In genomic region chr16:22126037-22126558, GRCh38 we compare ENCODE assay signal across 38 cellular contexts. TPM values are rescaled to one million over a fixed set of nuclear protein-coding genes. Genes with fewer than 3 reads are reported as not detected.
"Had no signal": no experiment of that assay in that cellular context is flagged by ENCODE, and none has a peak within 500 bp of the region (broad histone marks: within the 10 kb centered on the region; RNA-seq: fewer than 3 reads in every experiment).

No MANE protein-coding gene starts in this region.

- H3K9me3 Mint-ChIP-seq: activated naive CD4-positive, alpha-beta T cell treated with anti-CD3 and anti-CD28 coated beads, Interleukin-2, amount 10 ng/mL, durations not matched to agents 7 days and 5 days; activated naive CD8-positive, alpha-beta T cell treated with anti-CD3 and anti-CD28 coated beads, Interleukin-2, amount 10 ng/mL, durations not matched to agents 7 days and 5 days; activated T-cell treated with anti-CD3 and anti-CD28 coated beads, Interleukin-2, amount 50 U/mL, for 24 hours had no signal

- H3K4me1 Mint-ChIP-seq: activated CD4-positive, alpha-beta T cell treated with anti-CD3 and anti-CD28 coated beads, Interleukin-2, amount 10 ng/mL, durations not matched to agents 24 days and 14 days; activated naive CD4-positive, alpha-beta T cell treated with anti-CD3 and anti-CD28 coated beads, Interleukin-2, amount 10 ng/mL, durations not matched to agents 7 days and 5 days; activated naive CD8-positive, alpha-beta T cell treated with anti-CD3 and anti-CD28 coated beads, Interleukin-2, amount 10 ng/mL, durations not matched to agents 7 days and 5 days; brain; endodermal cell; mesothelial cell of epicardium; nephron progenitor cell had no signal

- H3K36me3 Mint-ChIP-seq: activated CD4-positive, alpha-beta memory T cell treated with anti-CD3 and anti-CD28 coated beads for 36 hours; activated naive CD4-positive, alpha-beta T cell treated with anti-CD3 and anti-CD28 coated beads, Interleukin-2, amount 10 ng/mL, durations not matched to agents 7 days and 5 days; activated naive CD8-positive, alpha-beta T cell treated with anti-CD3 and anti-CD28 coated beads, Interleukin-2, amount 10 ng/mL, durations not matched to agents 7 days and 5 days; brain; mesothelial cell of epicardium; stimulated activated memory B cell treated with anti-CD40 and anti-IgM and Interleukin-4, amounts not matched to agents 10 μg/mL and 1 μg/mL and 100 μg/mL, for 72 hours had no signal

- H3K27ac ChIP-seq: ascending aorta, gastrocnemius medialis, hepatocyte, neutrophil, ovary, sigmoid colon, stomach, suprapubic skin, tibial nerve, VCaP had no signal

- H3K4me1 ChIP-seq: ascending aorta, gastrocnemius medialis, sigmoid colon, stomach, suprapubic skin, tibial nerve had no signal

- H3K9me3 ChIP-seq: gastrocnemius medialis, neutrophil, sigmoid colon, suprapubic skin, tibial nerve had no signal

- H3K27me3 Mint-ChIP-seq: activated CD4-positive, alpha-beta memory T cell treated with anti-CD3 and anti-CD28 coated beads for 36 hours; activated naive CD8-positive, alpha-beta T cell treated with anti-CD3 and anti-CD28 coated beads, Interleukin-2, amount 10 ng/mL, durations not matched to agents 7 days and 5 days; activated T-cell treated with anti-CD3 and anti-CD28 coated beads, Interleukin-2, amount 50 U/mL, for 24 hours had no signal

- H3K4me2 ChIP-seq: hepatocyte had no signal

- H3K4me3 Mint-ChIP-seq: activated CD4-positive, alpha-beta memory T cell treated with anti-CD3 and anti-CD28 coated beads for 36 hours; activated CD4-positive, alpha-beta T cell treated with anti-CD3 and anti-CD28 coated beads, Interleukin-2, amount 10 ng/mL, durations not matched to agents 24 days and 14 days; activated naive CD4-positive, alpha-beta T cell treated with anti-CD3 and anti-CD28 coated beads, Interleukin-2, amount 10 ng/mL, durations not matched to agents 7 days and 5 days; activated naive CD8-positive, alpha-beta T cell treated with anti-CD3 and anti-CD28 coated beads, Interleukin-2, amount 10 ng/mL, durations not matched to agents 7 days and 5 days; activated T-cell treated with anti-CD3 and anti-CD28 coated beads, Interleukin-2, amount 50 U/mL, for 24 hours; brain; endodermal cell; mesothelial cell of epicardium; naive B cell; nephron progenitor cell; stimulated activated memory B cell treated with anti-CD40 and anti-IgM and Interleukin-4, amounts not matched to agents 10 μg/mL and 1 μg/mL and 100 μg/mL, for 72 hours had no signal

- H2AFZ ChIP-seq: hepatocyte had no signal

- H3K4me3 ChIP-seq: gastrocnemius medialis, hepatocyte, ovary, sigmoid colon, stomach, suprapubic skin, tibial nerve had no signal

- DNase-seq: activated CD4-positive, alpha-beta memory T cell treated with anti-CD3 and anti-CD28 coated beads for 36 hours; activated CD4-positive, alpha-beta T cell treated with anti-CD3 and anti-CD28 coated beads, Interleukin-2, amount 10 ng/mL, durations not matched to agents 24 days and 14 days; activated CD8-positive, alpha-beta memory T cell treated with anti-CD3 and anti-CD28 coated beads, Interleukin-2, amount 50 U/mL, for 48 hours; activated gamma-delta T cell; activated naive CD4-positive, alpha-beta T cell treated with anti-CD3 and anti-CD28 coated beads, Interleukin-2, amount 10 ng/mL, durations not matched to agents 7 days and 5 days; activated naive CD8-positive, alpha-beta T cell treated with anti-CD3 and anti-CD28 coated beads, Interleukin-2, amount 10 ng/mL, durations not matched to agents 7 days and 5 days; activated T-cell treated with anti-CD3 and anti-CD28 coated beads, Interleukin-2, amount 50 U/mL, for 24 hours; endodermal cell; gastrocnemius medialis; glutamatergic neuron; left cardiac atrium; left ventricle myocardium superior; mammary epithelial cell; naive B cell; nephron progenitor cell; ovary; retina; sigmoid colon; small intestine; stimulated activated CD4-positive, alpha-beta T cell treated with anti-CD3 and anti-CD28 coated beads, Interleukin-1b, Interleukin-23, amount 100 ng/mL, for 48 hours; stimulated activated CD4-positive, alpha-beta T cell treated with anti-CD3 and anti-CD28 coated beads, Interleukin-4, amount 100 ng/mL, for 4 hours; stimulated activated CD8-positive, alpha-beta memory T cell treated with anti-CD3 and anti-CD28 coated beads, Interleukin-4, amount 100 ng/mL, for 48 hours; stomach had no signal

- H3K27ac Mint-ChIP-seq: activated CD4-positive, alpha-beta memory T cell treated with anti-CD3 and anti-CD28 coated beads for 36 hours; activated CD4-positive, alpha-beta T cell treated with anti-CD3 and anti-CD28 coated beads, Interleukin-2, amount 10 ng/mL, durations not matched to agents 24 days and 14 days; activated naive CD4-positive, alpha-beta T cell treated with anti-CD3 and anti-CD28 coated beads, Interleukin-2, amount 10 ng/mL, durations not matched to agents 7 days and 5 days; activated naive CD8-positive, alpha-beta T cell treated with anti-CD3 and anti-CD28 coated beads, Interleukin-2, amount 10 ng/mL, durations not matched to agents 7 days and 5 days; activated T-cell treated with anti-CD3 and anti-CD28 coated beads, Interleukin-2, amount 50 U/mL, for 24 hours; brain; endodermal cell; mesothelial cell of epicardium; naive B cell; nephron progenitor cell; progenitor cell of endocrine pancreas; stimulated activated memory B cell treated with anti-CD40 and anti-IgM and Interleukin-4, amounts not matched to agents 10 μg/mL and 1 μg/mL and 100 μg/mL, for 72 hours had no signal

- H3K27me3 ChIP-seq: ascending aorta, gastrocnemius medialis, hepatocyte, ovary, sigmoid colon, stomach, suprapubic skin, tibial nerve had no signal

- H3K36me3 ChIP-seq: ascending aorta, gastrocnemius medialis, neutrophil, ovary, sigmoid colon, stomach, suprapubic skin, tibial nerve had no signal

- H3K79me2 ChIP-seq: hepatocyte had no signal

RNA-seq across cellular contexts. Expression of gene VWA3A, which starts 33.8 kb away (rescaled TPM):
- total RNA-seq: activated CD4-positive, alpha-beta T cell treated with anti-CD3 and anti-CD28 coated beads, Interleukin-2, amount 10 ng/mL, durations not matched to agents 24 days and 14 days; ascending aorta; cardiac septum; esophagus mucosa; gastrocnemius medialis; left cardiac atrium; mammary epithelial cell had no signal
- polyA plus RNA-seq: hepatocyte, mammary epithelial cell had no signal

RNA-seq across cellular contexts. Expression of gene SDR42E2, which starts 36.2 kb away (rescaled TPM):
- total RNA-seq: ascending aorta, cardiac septum, cerebellum, endodermal cell, esophagus mucosa, gastrocnemius medialis, hepatocyte, left cardiac atrium, left ventricle myocardium superior, mammary epithelial cell, progenitor cell of endocrine pancreas, sigmoid colon, stomach, suprapubic skin, tibial nerve, urinary bladder had no signal
- polyA plus RNA-seq: hepatocyte, keratinocyte, mammary epithelial cell, stomach, urinary bladder had no signal
